In the genomic region with DNA sequence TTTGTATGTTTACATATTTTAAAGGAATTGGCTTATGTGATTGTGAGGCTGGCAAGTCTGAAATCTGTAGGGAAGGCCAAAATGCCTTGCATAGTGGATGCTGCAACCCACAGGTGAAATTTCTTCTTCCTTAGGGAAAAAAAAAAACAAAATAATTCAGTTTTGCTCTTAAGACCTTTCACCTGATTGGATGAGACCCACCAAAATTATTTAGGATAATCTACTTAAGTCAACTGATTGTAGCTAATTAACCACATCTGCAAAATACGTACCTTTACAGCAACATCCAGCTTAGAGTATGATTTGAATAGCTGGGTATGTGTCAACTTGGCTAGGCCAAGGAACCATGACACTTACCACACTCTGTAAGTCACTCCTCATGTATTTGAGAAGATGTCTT, we compare ENCODE assay signal across 34 cellular contexts.
"Had no signal": no experiment of that assay in that cellular context is flagged by ENCODE, and none has a peak within 500 bp of the region (broad histone marks: within the 10 kb centered on the region; RNA-seq: fewer than 3 reads in every experiment).

No MANE protein-coding gene starts in this region.

- H3K4me2 ChIP-seq: KMS-11 had no signal

- DNase-seq: Karpas-422, Kasumi-1, MG63, MM.1S, MV-4-11, NCI-H1048, NCI-H1092, NCI-H1092 treated with DMSO at 0.1 percent for 48 hours, NCI-H1105, NCI-H1105 treated with DMSO at 0.1 percent for 48 hours, NCI-H1417, NCI-H1417 treated with DMSO at 0.1 percent for 48 hours, NCI-H1436, NCI-H1436 treated with DMSO at 0.1 percent for 48 hours, NCI-H146, NCI-H1694, NCI-H1694 treated with DMSO at 0.1 percent for 48 hours, NCI-H187, NCI-H187 treated with DMSO at 0.1 percent for 48 hours, NCI-H1930, NCI-H2029, NCI-H2029 treated with DMSO at 0.1 percent for 48 hours, NCI-H2081, NCI-H2081 treated with DMSO at 0.1 percent for 48 hours, NCI-H2107, NCI-H2171, NCI-H2171 treated with DMSO at 0.1 percent for 48 hours, NCI-H2227 treated with DMSO at 0.1 percent for 48 hours, NCI-H226, NCI-H345, NCI-H446, NCI-H446 treated with DMSO at 0.1 percent for 48 hours, NCI-H510A had no signal

- H3K9me3 ChIP-seq: MG63 had no signal

- H3K36me3 ChIP-seq: MG63 had no signal

- H3K27me3 ChIP-seq: MG63 had no signal

- H3K9ac ChIP-seq: KMS-11 had no signal

- H3K4me3 ChIP-seq: MG63 had no signal

- H3K27ac ChIP-seq: KMS-11 had no signal
